ENCODE assay signal across 16 cellular contexts in genomic region chr10:116910924-116911323, GRCh38.
"Had no signal": no experiment of that assay in that cellular context is flagged by ENCODE, and none has a peak within 500 bp of the region (broad histone marks: within the 10 kb centered on the region; RNA-seq: fewer than 3 reads in every experiment).

No MANE protein-coding gene starts in this region.

- H3K27ac Mint-ChIP-seq: activated naive CD4-positive, alpha-beta T cell treated with anti-CD3 and anti-CD28 coated beads, Interleukin-2, amount 50 U/mL, for 72 hours; endodermal cell had no signal

- H3K27ac ChIP-seq: cardiac muscle cell, epithelial cell of prostate, gastrocnemius medialis, prostate gland, right atrium auricular region, tibial nerve, uterus had no signal

- DNase-seq: activated CD4-positive, alpha-beta T cell treated with anti-CD3 and anti-CD28 coated beads, Interleukin-2, amount 50 U/mL, for 4 hours; activated gamma-delta T cell treated with Interleukin-2 at 50 U/mL for 16 hours; endodermal cell; gastrocnemius medialis; head of caudate nucleus; midbrain; stimulated activated CD4-positive, alpha-beta T cell treated with anti-CD3 and anti-CD28 coated beads, Interleukin-2, amount 100 ng/mL, for 24 hours; stimulated activated naive CD4-positive, alpha-beta T cell treated with Interleukin-2 at 50 U/mL for 16 hours; uterus had no signal

- H3K4me1 ChIP-seq: gastrocnemius medialis, prostate gland, right atrium auricular region, tibial nerve, uterus had no signal

- H3K36me3 Mint-ChIP-seq: activated naive CD4-positive, alpha-beta T cell treated with anti-CD3 and anti-CD28 coated beads, Interleukin-2, amount 50 U/mL, for 72 hours had no signal

- H3K4me3 ChIP-seq: cardiac muscle cell, gastrocnemius medialis, lung, prostate gland, right atrium auricular region, tibial nerve, uterus had no signal

- H3K27me3 ChIP-seq: cardiac muscle cell, gastrocnemius medialis, right atrium auricular region, tibial nerve, uterus had no signal

- H3K9me3 ChIP-seq: gastrocnemius medialis, prostate gland, right atrium auricular region, tibial nerve, uterus had no signal

- H3K9me3 Mint-ChIP-seq: activated naive CD4-positive, alpha-beta T cell treated with anti-CD3 and anti-CD28 coated beads, Interleukin-2, amount 50 U/mL, for 72 hours; endodermal cell had no signal

- H3K36me3 ChIP-seq: cardiac muscle cell, gastrocnemius medialis, prostate gland, uterus had no signal

- H3K4me3 Mint-ChIP-seq: endodermal cell had no signal
